1 cellular context compared by ENCODE assay signal in genomic region chr3:134334231-134334900, GRCh38.
TF ChIP-seq lines count a peak whose summit lies in the region.

No MANE protein-coding gene starts in this region.

TF ChIP-seq in GM23338, 12 proteins besides CTCF, POLR2A, EP300 and RAD21 (continued from another document):
- TF ChIP-seq ZNF462 (CRISPR knock-in tag; IDR thresholded peaks at IDR 0.05) (no peak), ETS1 (IDR thresholded peaks at IDR 0.05) (no peak), STAT1 (IDR thresholded peaks at IDR 0.05; ENCODE audit: unreplicated experiment) (no peak), POLR2AphosphoS5 (IDR thresholded peaks at IDR 0.05; ENCODE audit: low read depth) (no peak), CREB1 (CRISPR knock-in tag; IDR thresholded peaks at IDR 0.05; ENCODE audit: low read depth) (no peak)
TF ChIP-seq in GM23338: peak in this region for 0.
